In genomic region chr6:46014054-46014453, GRCh38 we compare ENCODE assay signal across 12 cellular contexts. TPM values are rescaled to one million over a fixed set of nuclear protein-coding genes. Genes with fewer than 3 reads are reported as not detected.
DNase-seq lines count a peak whose midpoint lies in the region; ATAC-seq and TF ChIP-seq lines count a peak whose summit lies in the region.
"Had no signal": no experiment of that assay in that cellular context is flagged by ENCODE, and none has a peak within 500 bp of the region (broad histone marks: within the 10 kb centered on the region; RNA-seq: fewer than 3 reads in every experiment).

No MANE protein-coding gene starts in this region.

- peaks cover 2% of the 10 kb centered on the region for H3K36me3 Mint-ChIP-seq in activated CD8-positive, alpha-beta memory T cell treated with anti-CD3 and anti-CD28 coated beads, Interleukin-2, amount 10 ng/mL, durations not matched to agents 7 days and 5 days
- no peaks in the 10 kb centered on the region for H3K36me3 Mint-ChIP-seq in activated naive CD8-positive, alpha-beta T cell

- H3K9me3 ChIP-seq in lung (ENCODE audit: control insufficient read depth in 2 of 2, insufficient read depth in 1 of 2, low read length in 1 of 2): peaks cover 0 to 2% of the 10 kb centered on the region in 2 donors
- peaks cover 0 to 3% (median 0%) of the 10 kb centered on the region in 5 donors for H3K9me3 ChIP-seq in subcutaneous abdominal adipose tissue (ENCODE audit: control insufficient read depth in 5 of 5, low read length in 5 of 5)
- H3K9me3 ChIP-seq: A549, ovary had no signal

- WGBS in lung, 2 donors: 69 to 83% methylated on average over 2 of the region's 2 CpGs

- peak overlapping the region; percentile 29 for H3K4me3 ChIP-seq in lung
- H3K4me3 ChIP-seq in subcutaneous abdominal adipose tissue (ENCODE audit: low read depth in 1 of 5, low read length in 5 of 5): peak overlapping the region in 4 of 5 donors; percentile 51 to 74 (median 66)
- H3K4me3 ChIP-seq: A549, SK-N-MC had no signal

- H3K4me1 ChIP-seq in lung (ENCODE audit: control insufficient read depth in 2 of 2, insufficient read depth in 2 of 2, low read length in 2 of 2) (peaks cover 12 to 24% of the 10 kb centered on the region in 2 donors), subcutaneous abdominal adipose tissue (ENCODE audit: control insufficient read depth in 5 of 5, insufficient read depth in 5 of 5, low read length in 5 of 5) (peaks cover 0 to 29% (median 16%) of the 10 kb centered on the region in 5 donors)

- peaks cover 60% of the 10 kb centered on the region for H3K4me1 Mint-ChIP-seq in activated CD8-positive, alpha-beta memory T cell treated with anti-CD3 and anti-CD28 coated beads, Interleukin-2, amount 10 ng/mL, durations not matched to agents 7 days and 5 days
- peaks cover 62% of the 10 kb centered on the region for H3K4me1 Mint-ChIP-seq in activated naive CD8-positive, alpha-beta T cell (ENCODE audit: low read depth)

- no peaks in the 10 kb centered on the region for H3K27me3 ChIP-seq in lung (ENCODE audit: control insufficient read depth, insufficient read depth)
- peaks cover 0 to 23% (median 11%) of the 10 kb centered on the region in 5 donors for H3K27me3 ChIP-seq in subcutaneous abdominal adipose tissue (ENCODE audit: control insufficient read depth in 5 of 5, insufficient read depth in 4 of 5, low read length in 5 of 5)
- H3K27me3 ChIP-seq: ovary had no signal

- H3K36me3 ChIP-seq in lung (ENCODE audit: control insufficient read depth in 2 of 2, insufficient read depth in 2 of 2, low read length in 2 of 2): no peaks in the 10 kb centered on the region
- no peaks in the 10 kb centered on the region for H3K36me3 ChIP-seq in subcutaneous abdominal adipose tissue (ENCODE audit: control insufficient read depth in 5 of 5, insufficient read depth in 5 of 5, low read length in 5 of 5)
- H3K36me3 ChIP-seq: ovary had no signal

- ATAC-seq in activated CD8-positive, alpha-beta memory T cell treated with anti-CD3 and anti-CD28 coated beads, Interleukin-2, amount 10 ng/mL, durations not matched to agents 7 days and 5 days: no peak
- ATAC-seq in lung (ENCODE audit: insufficient read depth, low FRiP score): no peak
- ATAC-seq in GM18517 (IDR thresholded peaks at IDR 0.05; ENCODE audit: unreplicated experiment): no peak
- ATAC-seq: A549 had no signal

- H3K4me3 Mint-ChIP-seq in activated CD8-positive, alpha-beta memory T cell treated with anti-CD3 and anti-CD28 coated beads, Interleukin-2, amount 10 ng/mL, durations not matched to agents 7 days and 5 days: peak overlapping the region; percentile 77
- H3K4me3 Mint-ChIP-seq in activated naive CD8-positive, alpha-beta T cell: peak overlapping the region; percentile 91

- peaks cover 18% of the 10 kb centered on the region for H3K27me3 Mint-ChIP-seq in activated CD8-positive, alpha-beta memory T cell treated with anti-CD3 and anti-CD28 coated beads, Interleukin-2, amount 10 ng/mL, durations not matched to agents 7 days and 5 days
- H3K27me3 Mint-ChIP-seq in activated naive CD8-positive, alpha-beta T cell: peaks cover 6% of the 10 kb centered on the region

- no peak for DNase-seq in activated CD8-positive, alpha-beta memory T cell treated with anti-CD3 and anti-CD28 coated beads, Interleukin-2, amount 10 ng/mL, durations not matched to agents 7 days and 5 days
- no peak for DNase-seq in activated CD8-positive, alpha-beta memory T cell treated with anti-CD3 and anti-CD28 coated beads for 24 hours
- DNase-seq in lung (ENCODE audit: low spot score) (no peak), NK-92 (lab: John Stamatoyannopoulos, UW; ENCODE audit: unreplicated experiment) (no peak), kidney glomerular epithelial cell (lab: John Stamatoyannopoulos, UW) (no peak)
- DNase-seq: cerebellar nuclear complex, ovary had no signal

- H3K9me3 Mint-ChIP-seq in activated CD8-positive, alpha-beta memory T cell treated with anti-CD3 and anti-CD28 coated beads, Interleukin-2, amount 10 ng/mL, durations not matched to agents 7 days and 5 days (ENCODE audit: low read depth): no peaks in the 10 kb centered on the region
- H3K9me3 Mint-ChIP-seq in activated naive CD8-positive, alpha-beta T cell (ENCODE audit: low read depth): no peaks in the 10 kb centered on the region

- TF ChIP-seq CTCF in lung (IDR thresholded peaks at IDR 0.05; ENCODE audit: control extremely low read depth, extremely low read depth): no peak

- CTCF ChIA-PET in activated CD8-positive, alpha-beta memory T cell treated with anti-CD3 and anti-CD28 coated beads, Interleukin-2, amount 10 ng/mL, durations not matched to agents 7 days and 5 days (lab: Charles Lee): interaction anchor here (0.9 to 1.0 kb wide), 2 partner anchors 69 to 243 kb away, joined by 3 read pairs; no protein-coding TSS in a partner anchor

- peak overlapping the region; percentile 83 to 96 for H3K27ac ChIP-seq in lung (ENCODE audit: low read depth in 1 of 2, low read length in 1 of 2)
- H3K27ac ChIP-seq in subcutaneous abdominal adipose tissue (ENCODE audit: low read depth, low read length): peak overlapping the region; percentile 39
- H3K27ac ChIP-seq: A549, ovary, SK-N-MC had no signal

- H3K9ac ChIP-seq in subcutaneous abdominal adipose tissue (ENCODE audit: low read length in 5 of 5): peak overlapping the region in 2 of 5 donors; percentile 14 to 64

- peak overlapping the region; percentile 72 for H3K27ac Mint-ChIP-seq in activated CD8-positive, alpha-beta memory T cell treated with anti-CD3 and anti-CD28 coated beads, Interleukin-2, amount 10 ng/mL, durations not matched to agents 7 days and 5 days
- peak overlapping the region; percentile 84 for H3K27ac Mint-ChIP-seq in activated naive CD8-positive, alpha-beta T cell

RNA-seq across cellular contexts. Expression of gene CLIC5, which starts 1.6 kb away (rescaled TPM):
- total RNA-seq in activated CD8-positive, alpha-beta memory T cell treated with anti-CD3 and anti-CD28 coated beads, Interleukin-2, amount 10 ng/mL, durations not matched to agents 7 days and 5 days: 1 to 10 TPM; 6.3 to 7.3 TPM
- 10 to 100 TPM; 65.4 to 92.3 TPM for total RNA-seq in lung
- 10 to 100 TPM; 14.8 to 16.0 TPM for polyA plus RNA-seq in lung
- polyA plus RNA-seq: A549 had no signal

Comparison
In these comparisons a context has a peak if more than half of its experiments do, and no peak if none do; other contexts are left out.
1. RNA of gene CLIC5, which starts 1.6 kb away (total RNA-seq): 65.4 to 92.3 TPM in lung; 6.3 to 7.3 TPM in activated CD8-positive, alpha-beta memory T cell treated with anti-CD3 and anti-CD28 coated beads, Interleukin-2, amount 10 ng/mL, durations not matched to agents 7 days and 5 days; every median in the first group is over 4 times any median in the second.